14 cellular contexts compared by ENCODE assay signal in genomic region chr14:65357091-65357490, GRCh38. TPM values are rescaled to one million over a fixed set of nuclear protein-coding genes. Genes with fewer than 3 reads are reported as not detected.
DNase-seq lines count a peak whose midpoint lies in the region; ATAC-seq and TF ChIP-seq lines count a peak whose summit lies in the region.
"Had no signal": no experiment of that assay in that cellular context is flagged by ENCODE, and none has a peak within 500 bp of the region (broad histone marks: within the 10 kb centered on the region; RNA-seq: fewer than 3 reads in every experiment).

No MANE protein-coding gene starts in this region.

- no peaks in the 10 kb centered on the region for H3K36me3 ChIP-seq in ACC112 (ENCODE audit: insufficient read depth, low read length)
- no peaks in the 10 kb centered on the region for H3K36me3 ChIP-seq in OCI-LY1 (ENCODE audit: insufficient read depth, low read length)
- H3K36me3 ChIP-seq in left ventricle myocardium inferior, result no peaks in the 10 kb centered on the region

- intact Hi-C loops in left ventricle myocardium inferior (cut with micrococcal nuclease), result no loop called here

- H2AFZ ChIP-seq in ACC112 (ENCODE audit: low read length, unreplicated experiment) (peak overlapping the region; percentile 28), OCI-LY1 (ENCODE audit: low read length) (no peak overlapping the region)

- 0 out of 2 replicates have a peak overlapping the region, but pooled peaks have one; percentile 1 for H3K4me2 ChIP-seq in OCI-LY1 (ENCODE audit: low read length)

- ATAC-seq in GM18909 (IDR thresholded peaks at IDR 0.05; ENCODE audit: poor library complexity, unreplicated experiment) (peak; percentile 46), GM19324 (IDR thresholded peaks at IDR 0.05; ENCODE audit: low FRiP score, unreplicated experiment) (no peak), GM19467 (IDR thresholded peaks at IDR 0.05; ENCODE audit: unreplicated experiment) (no peak)
- ATAC-seq: activated CD4-positive, CD25-positive, alpha-beta regulatory T cell treated with anti-CD3 and anti-CD28 coated beads, Interleukin-2, amount 50 U/mL, for 24 hours had no signal

- no peak overlapping the region for H3K9ac ChIP-seq in OCI-LY1 (ENCODE audit: low read length)

- no peaks in the 10 kb centered on the region for H3K9me2 ChIP-seq in OCI-LY1 (ENCODE audit: low read depth, low read length)

- H3K4me1 ChIP-seq in ACC112 (ENCODE audit: control insufficient read depth, insufficient read depth, low read length, unreplicated experiment) (peaks cover 23% of the 10 kb centered on the region), OCI-LY1 (ENCODE audit: insufficient read depth, low read length, severe bottlenecking) (peaks cover 66% of the 10 kb centered on the region), left ventricle myocardium inferior (peaks cover 28% of the 10 kb centered on the region)

- H3K4me3 ChIP-seq in ACC112 (ENCODE audit: low read depth, low read length), result 0 out of 2 replicates have a peak overlapping the region, but pooled peaks have one; percentile 33
- H3K4me3 ChIP-seq in OCI-LY1 (ENCODE audit: low read depth, low read length, poor library complexity, severe bottlenecking), result no peak overlapping the region
- H3K4me3 ChIP-seq in left ventricle myocardium inferior, result no peak overlapping the region
- H3K4me3 ChIP-seq: K562 had no signal

- H3K27me3 ChIP-seq in ACC112 (ENCODE audit: insufficient read depth, low read length) (no peaks in the 10 kb centered on the region), OCI-LY1 (ENCODE audit: insufficient read depth, low read length) (no peaks in the 10 kb centered on the region), left ventricle myocardium inferior (ENCODE audit: low read depth) (no peaks in the 10 kb centered on the region)

- H3K27ac ChIP-seq in ACC112 (ENCODE audit: low read depth, low read length) (peak overlapping the region; percentile 67; the same call in 1 of the 2 replicates), OCI-LY1 (ENCODE audit: low read depth, low read length, poor library complexity, severe bottlenecking) (peak overlapping the region; percentile 58), left ventricle myocardium inferior (replicated peaks) (peak overlapping the region; percentile 41)
- H3K27ac ChIP-seq: C4-2B had no signal

- DNase-seq in left ventricle myocardium inferior (peak; percentile 28), DMS79 treated with DMSO at 0.1 percent for 48 hours (lab: John Stamatoyannopoulos, UW) (no peak)
- no peak for DNase-seq in activated CD4-positive, CD25-positive, alpha-beta regulatory T cell treated with anti-CD3 and anti-CD28 coated beads, Interleukin-2, amount 50 U/mL, for 72 hours
- DNase-seq: amygdala; effector CD4-positive, alpha-beta T cell; NCI-H2171 treated with DMSO at 0.1 percent for 48 hours had no signal

- no peaks in the 10 kb centered on the region for H3K9me3 ChIP-seq in OCI-LY1 (ENCODE audit: low read length)
- no peaks in the 10 kb centered on the region for H3K9me3 ChIP-seq in left ventricle myocardium inferior (replicated peaks)

- H3F3A ChIP-seq in OCI-LY1 (ENCODE audit: insufficient read depth, low read length), result no peaks in the 10 kb centered on the region

- H3K79me2 ChIP-seq in ACC112 (ENCODE audit: control insufficient read depth, insufficient read depth, low read length, unreplicated experiment) (no peaks in the 10 kb centered on the region), OCI-LY1 (ENCODE audit: insufficient read depth, low read length) (no peaks in the 10 kb centered on the region)

- H4K20me1 ChIP-seq in OCI-LY1 (ENCODE audit: insufficient read depth, low read length), result no peaks in the 10 kb centered on the region

- TF ChIP-seq CTCF in OCI-LY1 (IDR thresholded peaks at IDR 0.05; ENCODE audit: low read length) (no peak), left ventricle myocardium inferior (IDR thresholded peaks at IDR 0.05; ENCODE audit: borderline replicate concordance) (no peak)

RNA-seq across cellular contexts. Expression of gene FUT8, which starts 55.4 kb away (rescaled TPM):
- 7.8 TPM for total RNA-seq in left ventricle myocardium inferior
